In the genomic region with DNA sequence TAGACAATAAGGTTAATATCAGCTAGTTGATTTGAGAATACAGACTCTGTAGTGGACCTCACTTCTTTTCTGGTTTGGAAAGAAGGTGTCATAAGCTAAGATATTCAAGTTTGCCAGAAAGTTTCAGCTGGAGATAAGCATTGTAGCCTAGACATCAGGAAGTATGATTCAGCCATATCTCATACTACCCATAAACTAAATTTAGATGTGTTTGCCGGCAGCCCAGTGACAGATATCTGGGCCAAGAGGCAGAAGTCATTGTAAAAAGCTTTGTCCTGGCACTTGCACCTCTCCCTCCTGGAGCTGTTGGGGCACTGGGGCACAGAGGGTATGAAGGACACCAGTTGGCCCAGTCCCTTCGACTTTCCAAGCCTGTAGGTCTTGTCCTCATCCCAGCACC, we compare ENCODE assay signal across 13 cellular contexts.
A peak's percentile ranks its signal among the peaks of the same experiment; 100 is the strongest.
DNase-seq lines count a peak whose midpoint lies in the region; ATAC-seq and TF ChIP-seq lines count a peak whose summit lies in the region.
"Had no signal": no experiment of that assay in that cellular context is flagged by ENCODE, and none has a peak within 500 bp of the region (broad histone marks: within the 10 kb centered on the region; RNA-seq: fewer than 3 reads in every experiment).

No MANE protein-coding gene starts in this region.

- no CpG with 5 or more reads among the region's 2 CpGs for WGBS in H9 (ENCODE audit: extremely low coverage, insufficient read length, low lambda C conversion rate)

- no peak overlapping the region for H4K8ac ChIP-seq in H9 (replicated peaks; ENCODE audit: insufficient read length, low read depth, low read length)

- no peaks in the 10 kb centered on the region; a peak in 1 of 22 replicates for H4K20me1 ChIP-seq in BLaER1 treated with 17β-estradiol and CSF1 and Interleukin-3, amounts not matched to agents 10 nM and 100 nM
- H4K20me1 ChIP-seq in H9 (ENCODE audit: control insufficient read depth, insufficient read depth, insufficient read length), result no peaks in the 10 kb centered on the region
- no peaks in the 10 kb centered on the region for H4K20me1 ChIP-seq in OCI-LY7 (ENCODE audit: insufficient read depth, low read length)

- intact Hi-C loops in left lung (cut with DNase I) (no loop called here), OCI-LY7 (cut with micrococcal nuclease; ENCODE audit: unreplicated experiment) (no loop called here)

- peak overlapping the region in 1 of 10 experiments; percentile 4; a peak in 1 of 20 replicates for H3K4me3 ChIP-seq in BLaER1 treated with 17β-estradiol and CSF1 and Interleukin-3, amounts not matched to agents 10 nM and 100 nM
- H3K4me3 ChIP-seq in MG63, result no peak overlapping the region
- H3K4me3 ChIP-seq in brain microvascular endothelial cell (ENCODE audit: low read depth, low read length), result no peak overlapping the region
- no peak overlapping the region for H3K4me3 ChIP-seq in left lung
- no peak overlapping the region for H3K4me3 ChIP-seq in OCI-LY7 (ENCODE audit: low read depth, low read length, poor library complexity, severe bottlenecking)

- H3K14ac ChIP-seq in H9 (ENCODE audit: insufficient read depth, low read length), result no peak overlapping the region

- peak overlapping the region in 3 of 11 experiments; percentile 31 to 59 (median 31); a peak in 5 of 22 replicates for H3K9ac ChIP-seq in BLaER1 treated with 17β-estradiol and CSF1 and Interleukin-3, amounts not matched to agents 10 nM and 100 nM
- no peak overlapping the region for H3K9ac ChIP-seq in H9 (ENCODE audit: extremely low read depth, insufficient read length, low read length)

- H4K5ac ChIP-seq in H9 (ENCODE audit: insufficient read length, low read depth, low read length), result no peak overlapping the region

- H2BK12ac ChIP-seq in H9 (ENCODE audit: insufficient read length, low read depth, low read length), result no peak overlapping the region

- H3K4me2 ChIP-seq in BLaER1 treated with 17β-estradiol and CSF1 and Interleukin-3, amounts not matched to agents 10 nM and 100 nM, result peak overlapping the region; percentile 1 to 86 (median 68); a peak in 20 of 22 replicates
- no peak overlapping the region for H3K4me2 ChIP-seq in H9 (ENCODE audit: insufficient read depth, insufficient read length, low read length)
- H3K4me2 ChIP-seq in OCI-LY7 (ENCODE audit: low read length), result no peak overlapping the region

- peak; percentile 45 for ATAC-seq in left lung
- ATAC-seq: activated CD8-positive, alpha-beta memory T cell treated with anti-CD3 and anti-CD28 coated beads, Interleukin-2, amount 10 ng/mL, durations not matched to agents 7 days and 5 days had no signal

- no peak overlapping the region for H2BK20ac ChIP-seq in H9 (ENCODE audit: low read depth, low read length, poor library complexity, severe bottlenecking)

- DNase-seq in MG63 (peak; percentile 49), brain microvascular endothelial cell (peak; percentile 79), left lung (no peak), H9 (no peak), NCI-H345 (lab: John Stamatoyannopoulos, UW) (no peak), hippocampal formation (lab: John Stamatoyannopoulos, UW) (no peak), OCI-LY7 (ENCODE audit: low spot score) (no peak)
- DNase-seq: activated CD8-positive, alpha-beta memory T cell treated with anti-CD3 and anti-CD28 coated beads, Interleukin-2, amount 10 ng/mL, durations not matched to agents 7 days and 5 days; DND-41; effector memory CD4-positive, alpha-beta T cell; KBM-7; stimulated activated naive B cell treated with anti-CD40 and anti-IgM and Interleukin-4, amounts not matched to agents 10 μg/mL and 1 μg/mL and 100 μg/mL, for 72 hours had no signal

- no peak overlapping the region for H2BK5ac ChIP-seq in H9 (ENCODE audit: insufficient read length, low read length)

- H3K4me3 Mint-ChIP-seq in H9, result no peak overlapping the region
- H3K4me3 Mint-ChIP-seq: activated CD8-positive, alpha-beta memory T cell treated with anti-CD3 and anti-CD28 coated beads, Interleukin-2, amount 10 ng/mL, durations not matched to agents 7 days and 5 days; stimulated activated naive B cell treated with anti-CD40 and anti-IgM and Interleukin-4, amounts not matched to agents 10 μg/mL and 1 μg/mL and 100 μg/mL, for 72 hours had no signal

- in situ Hi-C loops in brain microvascular endothelial cell (cut with HindIII; ENCODE audit: low pct_ligation_motif_present, low sequenced_read_pairs), result no loop called here

- H3K36me3 Mint-ChIP-seq in H9 (ENCODE audit: insufficient read depth in 1 of 3, low read depth in 3 of 3), result peaks cover 13 to 47% (median 23%) of the 10 kb centered on the region in 3 experiments; a peak in 6 of 7 replicates
- H3K36me3 Mint-ChIP-seq: activated CD8-positive, alpha-beta memory T cell treated with anti-CD3 and anti-CD28 coated beads, Interleukin-2, amount 10 ng/mL, durations not matched to agents 7 days and 5 days had no signal

- H2BK15ac ChIP-seq in H9 (ENCODE audit: low read depth, low read length), result no peak overlapping the region

- peaks cover 0 to 3% of the 10 kb centered on the region in 2 experiments; a peak in 1 of 5 replicates for H3K9me3 Mint-ChIP-seq in H9
- H3K9me3 Mint-ChIP-seq: stimulated activated naive B cell treated with anti-CD40 and anti-IgM and Interleukin-4, amounts not matched to agents 10 μg/mL and 1 μg/mL and 100 μg/mL, for 72 hours had no signal

- H3K56ac ChIP-seq in H9 (ENCODE audit: insufficient read length, low read depth, low read length), result no peak overlapping the region

- no peak overlapping the region for H2BK120ac ChIP-seq in H9 (ENCODE audit: low read depth, low read length, poor library complexity, severe bottlenecking)

- H3K18ac ChIP-seq in H9 (ENCODE audit: insufficient read length, low read depth, low read length), result no peak overlapping the region

- H3K27me3 Mint-ChIP-seq in H9 (ENCODE audit: low read depth), result peaks cover 2% of the 10 kb centered on the region; the same call in 1 of the 2 replicates
- H3K27me3 Mint-ChIP-seq: activated CD8-positive, alpha-beta memory T cell treated with anti-CD3 and anti-CD28 coated beads, Interleukin-2, amount 10 ng/mL, durations not matched to agents 7 days and 5 days; stimulated activated naive B cell treated with anti-CD40 and anti-IgM and Interleukin-4, amounts not matched to agents 10 μg/mL and 1 μg/mL and 100 μg/mL, for 72 hours had no signal

- H4K91ac ChIP-seq in H9 (ENCODE audit: insufficient read length, low read depth, low read length), result no peak overlapping the region

- H3K9me2 ChIP-seq in OCI-LY7 (ENCODE audit: insufficient read depth, low read length), result no peaks in the 10 kb centered on the region

- no peak for TF ChIP-seq CTCF in brain microvascular endothelial cell (IDR thresholded peaks at IDR 0.05; ENCODE audit: low read depth, low read length, missing control alignments)
- TF ChIP-seq CTCF in left lung (IDR thresholded peaks at IDR 0.05), result no peak
- no peak for TF ChIP-seq CTCF in H9 (conservative IDR thresholded peaks at IDR 0.05)
- no peak for TF ChIP-seq CTCF in OCI-LY7 (conservative IDR thresholded peaks at IDR 0.05; ENCODE audit: low read length)

- H3K27ac Mint-ChIP-seq in H9, result no peak overlapping the region
- H3K27ac Mint-ChIP-seq: activated CD8-positive, alpha-beta memory T cell treated with anti-CD3 and anti-CD28 coated beads, Interleukin-2, amount 10 ng/mL, durations not matched to agents 7 days and 5 days; stimulated activated naive B cell treated with anti-CD40 and anti-IgM and Interleukin-4, amounts not matched to agents 10 μg/mL and 1 μg/mL and 100 μg/mL, for 72 hours had no signal

- no peaks in the 10 kb centered on the region for H3K36me3 ChIP-seq in BLaER1 treated with 17β-estradiol and CSF1 and Interleukin-3, amounts not matched to agents 10 nM and 100 nM
- peaks cover 3% of the 10 kb centered on the region; the same call in 1 of the 2 replicates for H3K36me3 ChIP-seq in MG63
- no peaks in the 10 kb centered on the region for H3K36me3 ChIP-seq in brain microvascular endothelial cell (replicated peaks)
- no peaks in the 10 kb centered on the region for H3K36me3 ChIP-seq in left lung
- H3K36me3 ChIP-seq in OCI-LY7 (ENCODE audit: insufficient read depth, low read length), result no peaks in the 10 kb centered on the region

- H3T11ph ChIP-seq in H9 (ENCODE audit: low read length), result no peak overlapping the region

- H3K4me1 ChIP-seq in BLaER1 treated with 17β-estradiol and CSF1 and Interleukin-3, amounts not matched to agents 10 nM and 100 nM, result peaks cover 3 to 22% (median 15%) of the 10 kb centered on the region in 10 experiments; a peak in 15 of 20 replicates
- H3K4me1 ChIP-seq in left lung (peaks cover 8% of the 10 kb centered on the region in 2 donors), H9 (ENCODE audit: insufficient read depth, low read length) (no peaks in the 10 kb centered on the region), OCI-LY7 (ENCODE audit: insufficient read depth, low read length, poor library complexity, severe bottlenecking) (no peaks in the 10 kb centered on the region)

- H3K27ac ChIP-seq in BLaER1 treated with 17β-estradiol and CSF1 and Interleukin-3, amounts not matched to agents 10 nM and 100 nM, result peak overlapping the region in 8 of 11 experiments; percentile 36 to 68 (median 56); a peak in 14 of 22 replicates
- H3K27ac ChIP-seq in brain microvascular endothelial cell (peak overlapping the region; percentile 51), left lung (peak overlapping the region in 1 of 2 donors; percentile 24), H9 (ENCODE audit: insufficient read length, low read depth, low read length) (no peak overlapping the region), OCI-LY7 (ENCODE audit: low read depth, low read length, poor library complexity, severe bottlenecking) (no peak overlapping the region)

- no peaks in the 10 kb centered on the region for H3K79me1 ChIP-seq in H9 (ENCODE audit: insufficient read depth, low read depth, low read length, poor library complexity, severe bottlenecking)

- POLR2A ChIA-PET in OCI-LY7 (lab: Charles Lee), result interaction anchor here (0.6 to 1.4 kb wide), 5 partner anchors 10 to 400 kb away, joined by 3 to 6 read pairs (median 5); no protein-coding TSS in a partner anchor

- H3K9me3 ChIP-seq in BLaER1 treated with 17β-estradiol and CSF1 and Interleukin-3, amounts not matched to agents 10 nM and 100 nM (replicated peaks in 1 of 11), result no peaks in the 10 kb centered on the region
- no peaks in the 10 kb centered on the region for H3K9me3 ChIP-seq in MG63
- H3K9me3 ChIP-seq in left lung, result no peaks in the 10 kb centered on the region
- H3K9me3 ChIP-seq in H9 (ENCODE audit: control insufficient read depth, low read depth, low read length), result no peaks in the 10 kb centered on the region
- no peaks in the 10 kb centered on the region for H3K9me3 ChIP-seq in OCI-LY7 (ENCODE audit: low read length)

- H3K79me2 ChIP-seq in H9 (ENCODE audit: insufficient read depth, low read length) (no peaks in the 10 kb centered on the region), OCI-LY7 (ENCODE audit: insufficient read depth, low read depth, low read length) (no peaks in the 10 kb centered on the region)

- H2AK5ac ChIP-seq in H9 (ENCODE audit: insufficient read length, low read length), result no peak overlapping the region

- CTCF ChIA-PET in OCI-LY7 (lab: Charles Lee; ENCODE audit: unreplicated experiment), result no interaction called here

- H3K4me1 Mint-ChIP-seq in H9, result peaks cover 20 to 27% of the 10 kb centered on the region in 2 experiments
- H3K4me1 Mint-ChIP-seq: activated CD8-positive, alpha-beta memory T cell treated with anti-CD3 and anti-CD28 coated beads, Interleukin-2, amount 10 ng/mL, durations not matched to agents 7 days and 5 days had no signal

- H3K23me2 ChIP-seq in H9 (ENCODE audit: insufficient read length, low read depth, low read length, poor library complexity, severe bottlenecking), result no peaks in the 10 kb centered on the region

- BruUV-seq in OCI-LY7 (replicated peaks; lab: Mats Ljungman, UMichigan), result no TSS peak

- no peaks in the 10 kb centered on the region for H3K27me3 ChIP-seq in BLaER1 treated with 17β-estradiol and CSF1 and Interleukin-3, amounts not matched to agents 10 nM and 100 nM
- no peaks in the 10 kb centered on the region for H3K27me3 ChIP-seq in MG63
- H3K27me3 ChIP-seq in brain microvascular endothelial cell (replicated peaks), result no peaks in the 10 kb centered on the region
- no peaks in the 10 kb centered on the region for H3K27me3 ChIP-seq in left lung
- no peaks in the 10 kb centered on the region for H3K27me3 ChIP-seq in H9 (ENCODE audit: insufficient read depth, low read length)

- no peak overlapping the region for H3K23ac ChIP-seq in H9 (ENCODE audit: insufficient read length, low read depth, low read length)

- H3K4ac ChIP-seq in H9 (ENCODE audit: low read depth, low read length), result no peak overlapping the region

- H2AFZ ChIP-seq in H9 (ENCODE audit: low read length) (no peak overlapping the region), OCI-LY7 (ENCODE audit: low read length) (no peak overlapping the region)

Comparison
In these comparisons a context has a peak if more than half of its experiments do, and no peak if none do; other contexts are left out.
1. H3K27ac ChIP-seq: peak in BLaER1 treated with 17β-estradiol and CSF1 and Interleukin-3, amounts not matched to agents 10 nM and 100 nM (8 of 11) and brain microvascular endothelial cell (single experiment); none in H9 (single experiment) and OCI-LY7 (single experiment).
2. H3K4me2 ChIP-seq: peak in BLaER1 treated with 17β-estradiol and CSF1 and Interleukin-3, amounts not matched to agents 10 nM and 100 nM (11 of 11); none in H9 (single experiment) and OCI-LY7 (single experiment).
3. DNase-seq: peak in MG63 (single experiment) and brain microvascular endothelial cell (single experiment); none in left lung (0 of 2), H9 (single experiment), NCI-H345 (single experiment), hippocampal formation (0 of 2) and OCI-LY7 (single experiment).